In the genomic region with DNA sequence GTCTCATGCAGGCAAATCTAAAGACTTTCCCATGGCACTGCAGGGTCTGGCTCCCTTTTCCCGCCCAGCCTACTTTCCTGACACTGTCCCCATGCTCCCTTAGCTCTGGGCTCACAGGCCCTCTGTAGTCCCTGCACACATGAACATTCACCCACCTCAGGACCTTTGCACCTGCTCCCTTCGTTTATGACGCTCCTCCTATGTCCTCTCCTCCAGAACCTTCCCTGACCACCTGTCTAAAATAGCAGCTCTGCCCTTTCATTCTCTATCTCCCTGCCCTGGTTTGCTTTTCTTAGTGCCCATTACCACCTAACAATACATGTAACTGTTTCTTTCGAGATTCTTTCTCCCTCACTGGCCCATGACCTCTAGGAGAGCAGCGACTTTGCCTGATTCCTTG, we compare ENCODE assay signal across 30 cellular contexts. TPM values are rescaled to one million over a fixed set of nuclear protein-coding genes. Genes with fewer than 3 reads are reported as not detected.
DNase-seq lines count a peak whose midpoint lies in the region; ATAC-seq and TF ChIP-seq lines count a peak whose summit lies in the region.
"Had no signal": no experiment of that assay in that cellular context is flagged by ENCODE, and none has a peak within 500 bp of the region (broad histone marks: within the 10 kb centered on the region; RNA-seq: fewer than 3 reads in every experiment).

No MANE protein-coding gene starts in this region.

- POLR2A ChIA-PET in MCF 10A (lab: Yijun Ruan, JAX): interaction anchor here (1.7 kb wide), 1 partner anchor 16 kb away, joined by 4 read pairs; no protein-coding TSS in a partner anchor

- no TSS peak for BruUV-seq in MCF 10A (replicated peaks; lab: Mats Ljungman, UMichigan)

- no peak overlapping the region for H3K27ac ChIP-seq in breast epithelium
- H3K27ac ChIP-seq: ascending aorta, C4-2B, cardiac muscle cell, colonic mucosa, left ventricle myocardium inferior, Peyer's patch, WERI-Rb-1 had no signal

- CTCF ChIA-PET in MCF 10A (lab: Yijun Ruan, JAX): interaction anchor here (0.6 to 21.4 kb wide), 5 partner anchors 23 to 165 kb away, joined by 3 to 278 read pairs (median 4); no protein-coding TSS in a partner anchor

- H3K4me1 Mint-ChIP-seq in MCF 10A (ENCODE audit: insufficient read depth, unreplicated experiment) (peaks cover 8% of the 10 kb centered on the region), HFFc6 (ENCODE audit: low read depth) (peaks cover 70% of the 10 kb centered on the region)
- peaks cover 31% of the 10 kb centered on the region for H3K4me1 Mint-ChIP-seq in central memory CD8-positive, alpha-beta T cell
- peaks cover 50% of the 10 kb centered on the region for H3K4me1 Mint-ChIP-seq in stimulated activated effector memory CD8-positive, alpha-beta T cell treated with anti-CD3 and anti-CD28 coated beads, Interleukin-12 subunit alpha, Interleukin-12 subunit beta, amount 100 ng/mL, for 72 hours

- no peak overlapping the region for H3K4me3 ChIP-seq in breast epithelium
- H3K4me3 ChIP-seq: ascending aorta, cardiac muscle cell, colonic mucosa, left ventricle myocardium inferior, Peyer's patch had no signal

- TF ChIP-seq CTCF in MCF 10A (IDR thresholded peaks at IDR 0.05; ENCODE audit: unreplicated experiment) (no peak), breast epithelium (IDR thresholded peaks at IDR 0.05) (no peak), HFFc6 (IDR thresholded peaks at IDR 0.05) (no peak)

- DNase-seq in MCF 10A (ENCODE audit: unreplicated experiment) (no peak), breast epithelium (ENCODE audit: low spot score in 2 of 2) (no peak), HFFc6 (no peak)
- DNase-seq in central memory CD8-positive, alpha-beta T cell (ENCODE audit: low spot score in 2 of 2): no peak
- DNase-seq in stimulated activated effector memory CD8-positive, alpha-beta T cell treated with anti-CD3 and anti-CD28 coated beads, Interleukin-12 subunit alpha, Interleukin-12 subunit beta, amount 100 ng/mL, for 72 hours (ENCODE audit: low spot score in 2 of 2): no peak
- DNase-seq: activated CD4-positive, alpha-beta T cell treated with anti-CD3 and anti-CD28 coated beads, Interleukin-2, amount 10 ng/mL, durations not matched to agents 24 days and 14 days; colonic mucosa; effector memory CD4-positive, alpha-beta T cell; erythroblast; HCEC 1CT; IMR-90; left ventricle myocardium inferior; naive B cell; NCI-H1694; NCI-H446 treated with DMSO at 0.1 percent for 48 hours; NCI-H774; Peyer's patch; right cardiac atrium; SHP77; stimulated activated CD4-positive, alpha-beta T cell treated with anti-CD3 and anti-CD28 coated beads, Interleukin-4, amount 100 ng/mL, for 1 hour; substantia nigra; T1000; WERI-Rb-1 had no signal

- no peak for ATAC-seq in central memory CD8-positive, alpha-beta T cell (replicated peaks; ENCODE audit: extremely low read depth, poor library complexity, severe bottlenecking)
- no peak for ATAC-seq in stimulated activated effector memory CD8-positive, alpha-beta T cell treated with anti-CD3 and anti-CD28 coated beads, Interleukin-12 subunit alpha, Interleukin-12 subunit beta, amount 100 ng/mL, for 72 hours
- no peak for ATAC-seq in GM19328 (IDR thresholded peaks at IDR 0.05; ENCODE audit: unreplicated experiment)
- ATAC-seq in HG03432 (IDR thresholded peaks at IDR 0.05; ENCODE audit: unreplicated experiment): no peak
- ATAC-seq: right cardiac atrium had no signal

- H3K9me3 ChIP-seq in breast epithelium: no peaks in the 10 kb centered on the region
- H3K9me3 ChIP-seq: ascending aorta, colonic mucosa, left ventricle myocardium inferior, Peyer's patch had no signal

- no peak for TF ChIP-seq POLR2A in breast epithelium (IDR thresholded peaks at IDR 0.05)

- H3K27me3 ChIP-seq in breast epithelium: no peaks in the 10 kb centered on the region
- H3K27me3 ChIP-seq: ascending aorta, cardiac muscle cell, colonic mucosa, Peyer's patch had no signal

- H3K36me3 ChIP-seq in breast epithelium: no peaks in the 10 kb centered on the region

- H3K4me3 Mint-ChIP-seq in MCF 10A (ENCODE audit: unreplicated experiment) (no peak overlapping the region), HFFc6 (no peak overlapping the region)
- H3K4me3 Mint-ChIP-seq in central memory CD8-positive, alpha-beta T cell: peak overlapping the region; percentile 0
- no peak overlapping the region for H3K4me3 Mint-ChIP-seq in stimulated activated effector memory CD8-positive, alpha-beta T cell treated with anti-CD3 and anti-CD28 coated beads, Interleukin-12 subunit alpha, Interleukin-12 subunit beta, amount 100 ng/mL, for 72 hours
- H3K4me3 Mint-ChIP-seq: activated CD4-positive, alpha-beta T cell treated with anti-CD3 and anti-CD28 coated beads, Interleukin-2, amount 10 ng/mL, durations not matched to agents 24 days and 14 days; activated naive CD8-positive, alpha-beta T cell; naive B cell; type B pancreatic cell had no signal

- H3K9me3 Mint-ChIP-seq in MCF 10A (ENCODE audit: unreplicated experiment) (no peaks in the 10 kb centered on the region), HFFc6 (no peaks in the 10 kb centered on the region)
- no peaks in the 10 kb centered on the region for H3K9me3 Mint-ChIP-seq in central memory CD8-positive, alpha-beta T cell
- H3K9me3 Mint-ChIP-seq in stimulated activated effector memory CD8-positive, alpha-beta T cell treated with anti-CD3 and anti-CD28 coated beads, Interleukin-12 subunit alpha, Interleukin-12 subunit beta, amount 100 ng/mL, for 72 hours: no peaks in the 10 kb centered on the region
- H3K9me3 Mint-ChIP-seq: activated CD4-positive, alpha-beta T cell treated with anti-CD3 and anti-CD28 coated beads, Interleukin-2, amount 10 ng/mL, durations not matched to agents 24 days and 14 days; naive B cell; type B pancreatic cell had no signal

- H3K36me3 Mint-ChIP-seq in MCF 10A (ENCODE audit: insufficient read depth, unreplicated experiment): peaks cover 83% of the 10 kb centered on the region
- peaks cover 61% of the 10 kb centered on the region for H3K36me3 Mint-ChIP-seq in HFFc6 (ENCODE audit: low read depth)
- H3K36me3 Mint-ChIP-seq in central memory CD8-positive, alpha-beta T cell (ENCODE audit: insufficient read depth): peaks cover 44% of the 10 kb centered on the region
- H3K36me3 Mint-ChIP-seq in stimulated activated effector memory CD8-positive, alpha-beta T cell treated with anti-CD3 and anti-CD28 coated beads, Interleukin-12 subunit alpha, Interleukin-12 subunit beta, amount 100 ng/mL, for 72 hours: peaks cover 97% of the 10 kb centered on the region

- no peaks in the 10 kb centered on the region for H3K4me1 ChIP-seq in breast epithelium
- H3K4me1 ChIP-seq: ascending aorta, colonic mucosa, left ventricle myocardium inferior, Peyer's patch had no signal

- intact Hi-C loops in MCF 10A (cut with micrococcal nuclease): no loop called here
- intact Hi-C loops in breast epithelium (cut with DNase I; ENCODE audit: low total_unique reads): no loop called here

- H3K27ac Mint-ChIP-seq in MCF 10A (ENCODE audit: low read depth, unreplicated experiment) (peak overlapping the region; percentile 56), HFFc6 (peak overlapping the region; percentile 12)
- no peak overlapping the region for H3K27ac Mint-ChIP-seq in central memory CD8-positive, alpha-beta T cell (ENCODE audit: low read depth)
- H3K27ac Mint-ChIP-seq in stimulated activated effector memory CD8-positive, alpha-beta T cell treated with anti-CD3 and anti-CD28 coated beads, Interleukin-12 subunit alpha, Interleukin-12 subunit beta, amount 100 ng/mL, for 72 hours: peak overlapping the region; percentile 40
- H3K27ac Mint-ChIP-seq: activated CD4-positive, alpha-beta T cell treated with anti-CD3 and anti-CD28 coated beads, Interleukin-2, amount 10 ng/mL, durations not matched to agents 24 days and 14 days; type B pancreatic cell had no signal

- H3K27me3 Mint-ChIP-seq in MCF 10A (ENCODE audit: insufficient read depth, unreplicated experiment) (no peaks in the 10 kb centered on the region), HFFc6 (ENCODE audit: insufficient read depth) (no peaks in the 10 kb centered on the region)
- no peaks in the 10 kb centered on the region for H3K27me3 Mint-ChIP-seq in central memory CD8-positive, alpha-beta T cell
- H3K27me3 Mint-ChIP-seq: activated CD4-positive, alpha-beta T cell treated with anti-CD3 and anti-CD28 coated beads, Interleukin-2, amount 10 ng/mL, durations not matched to agents 24 days and 14 days; activated naive CD8-positive, alpha-beta T cell; naive B cell; type B pancreatic cell had no signal

RNA-seq across cellular contexts. Expression of a gene that starts 22.3 kb away (rescaled TPM):
- 276 and 338 TPM in 2 replicates for total RNA-seq in MCF 10A (2022)
- 10 to 100 TPM; 44.2 to 73.7 (median 53.1) TPM for total RNA-seq in breast epithelium
- total RNA-seq in HFFc6 (2021; fragmentation: NEBNext Ultra II Directional; extraction: Animal tissue kit (Norgen Biotek cat#: 25700)): 100 to 1,000 TPM; 265 to 332 (median 284) TPM
